In genomic region chr13:99730403-99730802, GRCh38 we compare ENCODE assay signal across 1 cellular context.
TF ChIP-seq lines count a peak whose summit lies in the region.

No MANE protein-coding gene starts in this region.

TF ChIP-seq in WTC11, 78 proteins besides CTCF, POLR2A, EP300 and RAD21 (continued from another document):
- TF ChIP-seq STAT6 (CRISPR knock-in tag; conservative IDR thresholded peaks at IDR 0.05; ENCODE audit: low read depth) (no peak), ZNF416 (CRISPR knock-in tag; IDR thresholded peaks at IDR 0.05) (no peak), NR1H2 (CRISPR knock-in tag; IDR thresholded peaks at IDR 0.05) (no peak), E2F1 (CRISPR knock-in tag; IDR thresholded peaks at IDR 0.05) (no peak), MAX (CRISPR knock-in tag; IDR thresholded peaks at IDR 0.05) (no peak), E2F5 (CRISPR knock-in tag; IDR thresholded peaks at IDR 0.05) (no peak), USF2 (CRISPR knock-in tag; IDR thresholded peaks at IDR 0.05) (no peak), GRHL2 (CRISPR knock-in tag; IDR thresholded peaks at IDR 0.05; ENCODE audit: insufficient replicate concordance, severe bottlenecking) (no peak)
